ENCODE assay signal across 24 cellular contexts in genomic region chr7:101177644-101178043, GRCh38. TPM values are rescaled to one million over a fixed set of nuclear protein-coding genes. Genes with fewer than 3 reads are reported as not detected.
"Had no signal": no experiment of that assay in that cellular context is flagged by ENCODE, and none has a peak within 500 bp of the region (broad histone marks: within the 10 kb centered on the region; RNA-seq: fewer than 3 reads in every experiment).

No MANE protein-coding gene starts in this region.

- ATAC-seq: activated CD8-positive, alpha-beta T cell treated with anti-CD3 and anti-CD28 coated beads for 36 hours; activated T-cell treated with anti-CD3 and anti-CD28 coated beads, Interleukin-2, amount 50 U/mL, for 72 hours had no signal

- H3K9me3 Mint-ChIP-seq: activated CD8-positive, alpha-beta T cell treated with anti-CD3 and anti-CD28 coated beads for 36 hours; activated naive CD4-positive, alpha-beta T cell treated with anti-CD3 and anti-CD28 coated beads, Interleukin-2, amount 50 U/mL, for 24 hours; activated T-cell treated with anti-CD3 and anti-CD28 coated beads, Interleukin-2, amount 50 U/mL, for 72 hours had no signal

- H3K27ac Mint-ChIP-seq: activated CD8-positive, alpha-beta T cell treated with anti-CD3 and anti-CD28 coated beads for 36 hours; activated naive CD4-positive, alpha-beta T cell treated with anti-CD3 and anti-CD28 coated beads, Interleukin-2, amount 50 U/mL, for 24 hours; activated T-cell treated with anti-CD3 and anti-CD28 coated beads, Interleukin-2, amount 50 U/mL, for 72 hours had no signal

- H3K27ac ChIP-seq: cardiac muscle cell, VCaP had no signal

- FAIRE-seq: colon, RCC 7860 had no signal

- DNase-seq: activated CD4-positive, alpha-beta T cell treated with anti-CD3 and anti-CD28 coated beads for 4 hours; activated CD4-positive, CD25-positive, alpha-beta regulatory T cell; activated CD8-positive, alpha-beta memory T cell treated with anti-CD3 and anti-CD28 coated beads, Interleukin-2, amount 50 U/mL, for 4 hours; activated CD8-positive, alpha-beta T cell treated with anti-CD3 and anti-CD28 coated beads for 36 hours; activated effector memory CD4-positive, alpha-beta T cell treated with Interleukin-2 at 50 U/mL for 16 hours; activated naive CD4-positive, alpha-beta T cell; activated T-cell treated with anti-CD3 and anti-CD28 coated beads, Interleukin-2, amount 50 U/mL, for 72 hours; aorta; MG63; NCI-H1105; NCI-H1436; NCI-H1694 treated with DMSO at 0.1 percent for 48 hours; NCI-H2029 treated with DMSO at 0.1 percent for 48 hours; NCI-H226; NCI-H526; SHP77 treated with DMSO at 0.1 percent for 48 hours; T-helper 1 cell had no signal

- H3K36me3 ChIP-seq: cardiac muscle cell, MG63 had no signal

- H3K4me3 Mint-ChIP-seq: activated CD8-positive, alpha-beta T cell treated with anti-CD3 and anti-CD28 coated beads for 36 hours; activated naive CD4-positive, alpha-beta T cell treated with anti-CD3 and anti-CD28 coated beads, Interleukin-2, amount 50 U/mL, for 24 hours; activated T-cell treated with anti-CD3 and anti-CD28 coated beads, Interleukin-2, amount 50 U/mL, for 72 hours had no signal

- H3K4me3 ChIP-seq: cardiac muscle cell, MG63 had no signal

- H3K9me3 ChIP-seq: MG63 had no signal

RNA-seq across cellular contexts. Expression of gene NAT16, which starts 2.4 kb away (rescaled TPM):
- total RNA-seq: activated CD8-positive, alpha-beta T cell treated with anti-CD3 and anti-CD28 coated beads for 36 hours; activated T-cell treated with anti-CD3 and anti-CD28 coated beads, Interleukin-2, amount 50 U/mL, for 72 hours; aorta; NCI-H460; T-helper 2 cell treated with Interferon-gamma antibody and Interleukin-4, amounts not matched to agents 100 ng/mL and 5 ng/mL, for 36 hours had no signal
- polyA plus RNA-seq: aorta, cardiac muscle cell had no signal

RNA-seq across cellular contexts. Expression of gene VGF, which starts 12.3 kb away (rescaled TPM):
- total RNA-seq: activated CD8-positive, alpha-beta T cell treated with anti-CD3 and anti-CD28 coated beads for 36 hours; aorta had no signal
- polyA plus RNA-seq: aorta had no signal

RNA-seq across cellular contexts. Expression of gene MOGAT3, which starts 23.2 kb away (rescaled TPM):
- total RNA-seq: activated CD8-positive, alpha-beta T cell treated with anti-CD3 and anti-CD28 coated beads for 36 hours; activated T-cell treated with anti-CD3 and anti-CD28 coated beads, Interleukin-2, amount 50 U/mL, for 72 hours; aorta; cardiac muscle cell; NCI-H460; T-helper 2 cell treated with Interferon-gamma antibody and Interleukin-4, amounts not matched to agents 100 ng/mL and 5 ng/mL, for 36 hours had no signal
- polyA plus RNA-seq: cardiac muscle cell had no signal
